Comparison of ENCODE assay signal across 22 cellular contexts in genomic region chr12:12185424-12185823, GRCh38.
"Had no signal": no experiment of that assay in that cellular context is flagged by ENCODE, and none has a peak within 500 bp of the region (broad histone marks: within the 10 kb centered on the region; RNA-seq: fewer than 3 reads in every experiment).

No MANE protein-coding gene starts in this region.

- H3K36me3 ChIP-seq: sigmoid colon had no signal

- ATAC-seq: activated CD4-positive, CD25-positive, alpha-beta regulatory T cell treated with anti-CD3 and anti-CD28 coated beads, Interleukin-2, amount 50 U/mL, for 24 hours; activated CD8-positive, alpha-beta memory T cell treated with anti-CD3 and anti-CD28 coated beads, Interleukin-2, amount 10 ng/mL, durations not matched to agents 7 days and 5 days; activated CD8-positive, alpha-beta T cell treated with anti-CD3 and anti-CD28 coated beads for 36 hours; body of pancreas; heart right ventricle; left lobe of liver had no signal

- H3K4me2 ChIP-seq: smooth muscle cell had no signal

- H3K27ac ChIP-seq: body of pancreas, heart right ventricle had no signal

- H3K27me3 ChIP-seq: body of pancreas, heart right ventricle, sigmoid colon, upper lobe of left lung had no signal

- DNase-seq: activated CD4-positive, alpha-beta T cell treated with anti-CD3 and anti-CD28 coated beads, Interleukin-2, amount 10 ng/mL, durations not matched to agents 7 days and 5 days; activated CD8-positive, alpha-beta memory T cell treated with anti-CD3 and anti-CD28 coated beads, Interleukin-2, amount 10 ng/mL, durations not matched to agents 7 days and 5 days; activated CD8-positive, alpha-beta T cell treated with anti-CD3 and anti-CD28 coated beads for 36 hours; activated effector memory CD4-positive, alpha-beta T cell treated with anti-CD3 and anti-CD28 coated beads, Interleukin-2, amount 50 U/mL, for 16 hours; activated naive CD4-positive, alpha-beta T cell treated with anti-CD3 and anti-CD28 coated beads, Interleukin-2, amount 10 ng/mL, durations not matched to agents 7 days and 5 days; activated T-cell treated with anti-CD3 and anti-CD28 coated beads for 4 hours; body of pancreas; dermis blood vessel endothelial cell; effector CD8-positive, alpha-beta T cell; heart right ventricle; naive B cell; occipital lobe; posterior cingulate gyrus; retina; sigmoid colon; stimulated activated CD4-positive, alpha-beta T cell treated with anti-CD3 and anti-CD28 coated beads, Interleukin-15, amount 100 ng/mL, for 24 hours; T-helper 2 cell; upper lobe of left lung had no signal

- H3K9me3 ChIP-seq: body of pancreas, heart right ventricle, sigmoid colon, upper lobe of left lung had no signal

- H3K4me3 ChIP-seq: body of pancreas, heart right ventricle, lung, sigmoid colon, smooth muscle cell, upper lobe of left lung had no signal
